ENCODE assay signal across 12 cellular contexts in genomic region chr3:29430558-29430971, GRCh38.
DNase-seq lines count a peak whose midpoint lies in the region.
"Had no signal": no experiment of that assay in that cellular context is flagged by ENCODE, and none has a peak within 500 bp of the region (broad histone marks: within the 10 kb centered on the region; RNA-seq: fewer than 3 reads in every experiment).

No MANE protein-coding gene starts in this region.

- H3K4me3 ChIP-seq in GM23248 (no peak overlapping the region), SJCRH30 (no peak overlapping the region)

- H3K4me1 ChIP-seq in GM23248 (ENCODE audit: insufficient read depth) = peaks cover 52% of the 10 kb centered on the region
- peaks cover 17% of the 10 kb centered on the region for H3K4me1 ChIP-seq in SJCRH30

- H3K27ac ChIP-seq in GM23248 (peak overlapping the region; percentile 26), SJCRH30 (peak overlapping the region; percentile 54)

- peaks cover 39% of the 10 kb centered on the region for H3F3A ChIP-seq in GM23248 (ENCODE audit: insufficient read depth)

- H3K36me3 ChIP-seq in GM23248 (ENCODE audit: low read depth) (peaks cover 6% of the 10 kb centered on the region), SJCRH30 (no peaks in the 10 kb centered on the region)

- peak overlapping the region; percentile 43 for H3K4me2 ChIP-seq in GM23248 (ENCODE audit: unreplicated experiment)

- no peaks in the 10 kb centered on the region for H3K27me3 Mint-ChIP-seq in T-helper 2 cell treated with Interferon-gamma antibody and Interleukin-4, amounts not matched to agents 5 μg/mL and 100 μg/mL, for 36 hours (ENCODE audit: low read depth)

- H2AFZ ChIP-seq in GM23248 = no peak overlapping the region

- H3K9me2 ChIP-seq in GM23248 (ENCODE audit: insufficient read depth) = no peaks in the 10 kb centered on the region

- DNase-seq in GM23248 (peak; percentile 52), SJCRH30 (peak in 1 of 2 experiments; percentile 50), foreskin melanocyte (peak; percentile 43), stromal cell of bone marrow (ENCODE audit: low read depth) (peak; percentile 16), D341Med (ENCODE audit: low spot score) (no peak), occipital lobe (lab: John Stamatoyannopoulos, UW) (no peak)
- DNase-seq in stimulated activated naive CD4-positive, alpha-beta T cell (lab: John Stamatoyannopoulos, UW) = no peak
- no peak for DNase-seq in T-helper 2 cell treated with Interferon-gamma antibody and Interleukin-4, amounts not matched to agents 5 μg/mL and 100 μg/mL, for 36 hours (ENCODE audit: low spot score)
- DNase-seq: activated gamma-delta T cell treated with Interleukin-2 at 50 U/mL for 16 hours; left cardiac atrium; MM.1S; stimulated activated CD8-positive, alpha-beta memory T cell treated with anti-CD3 and anti-CD28 coated beads, Interleukin-4, amount 100 ng/mL, for 48 hours had no signal

- 54 to 69% methylated on average over 1 of the region's 1 CpG for WGBS in GM23248 (ENCODE audit: low coverage in 1 of 2, low lambda C conversion rate in 2 of 2, missing lambda C conversion rate in 2 of 2), 2 experiments

- no peak overlapping the region for H3K4me3 Mint-ChIP-seq in T-helper 2 cell treated with Interferon-gamma antibody and Interleukin-4, amounts not matched to agents 5 μg/mL and 100 μg/mL, for 36 hours

- H3K79me2 ChIP-seq in GM23248 (ENCODE audit: insufficient read depth) = peaks cover 92% of the 10 kb centered on the region

- H3K9me3 ChIP-seq in GM23248 (ENCODE audit: low read depth) = no peaks in the 10 kb centered on the region
- H3K9me3 ChIP-seq in SJCRH30 (replicated peaks) = no peaks in the 10 kb centered on the region

- no peaks in the 10 kb centered on the region for H3K36me3 Mint-ChIP-seq in T-helper 2 cell treated with Interferon-gamma antibody and Interleukin-4, amounts not matched to agents 5 μg/mL and 100 μg/mL, for 36 hours (ENCODE audit: low read depth)

- H3K27me3 ChIP-seq in GM23248 (replicated peaks; ENCODE audit: insufficient read depth) = no peaks in the 10 kb centered on the region
- H3K27me3 ChIP-seq in SJCRH30 = no peaks in the 10 kb centered on the region

- H3K4me1 Mint-ChIP-seq in T-helper 2 cell treated with Interferon-gamma antibody and Interleukin-4, amounts not matched to agents 5 μg/mL and 100 μg/mL, for 36 hours (ENCODE audit: low read depth) = no peaks in the 10 kb centered on the region

- H4K20me1 ChIP-seq in GM23248 (ENCODE audit: insufficient read depth) = no peaks in the 10 kb centered on the region

- in situ Hi-C loops in GM23248 (cut with MboI) = no loop called here

- H3K9me3 Mint-ChIP-seq in T-helper 2 cell treated with Interferon-gamma antibody and Interleukin-4, amounts not matched to agents 5 μg/mL and 100 μg/mL, for 36 hours = no peaks in the 10 kb centered on the region

- no peak overlapping the region for H3K27ac Mint-ChIP-seq in T-helper 2 cell treated with Interferon-gamma antibody and Interleukin-4, amounts not matched to agents 5 μg/mL and 100 μg/mL, for 36 hours

- H3K9ac ChIP-seq in GM23248 = no peak overlapping the region

Comparison
In these comparisons a context has a peak if more than half of its experiments do, and no peak if none do; other contexts are left out.
1. DNase-seq: peak in GM23248 (single experiment), foreskin melanocyte (single experiment) and stromal cell of bone marrow (single experiment); none in stimulated activated naive CD4-positive, alpha-beta T cell (0 of 6), D341Med (single experiment), occipital lobe (single experiment) and T-helper 2 cell treated with Interferon-gamma antibody and Interleukin-4, amounts not matched to agents 5 μg/mL and 100 μg/mL, for 36 hours (single experiment).